Comparison of ENCODE assay signal across 1 cellular context in the genomic region with DNA sequence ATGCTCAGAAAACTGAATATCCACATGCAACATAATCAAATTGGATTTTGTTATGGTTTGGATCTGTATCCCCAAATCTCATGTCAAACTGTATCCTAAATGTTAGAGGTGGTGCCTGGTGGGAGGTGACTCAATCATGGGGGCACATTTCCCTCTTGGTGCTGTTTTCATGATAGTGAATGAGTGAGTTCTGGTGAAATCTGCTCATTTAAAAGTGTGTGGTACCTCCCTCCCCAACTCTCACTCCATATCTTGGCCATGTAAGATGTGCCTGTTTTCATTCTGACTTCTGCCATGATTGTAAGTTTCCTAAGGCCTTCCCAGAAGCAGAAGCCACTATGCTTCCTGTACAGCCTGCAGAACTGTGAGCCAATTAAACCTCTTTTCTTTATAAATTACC.
TF ChIP-seq lines count a peak whose summit lies in the region.

No MANE protein-coding gene starts in this region.

TF ChIP-seq in IMR-90, 13 proteins besides CTCF, POLR2A, EP300 and RAD21 (continued from another document):
- TF ChIP-seq MAZ (IDR thresholded peaks at IDR 0.05; ENCODE audit: borderline replicate concordance, low read depth, low read length) (no peak), SMC3 (IDR thresholded peaks at IDR 0.05; ENCODE audit: low read depth, low read length) (no peak), MXI1 (IDR thresholded peaks at IDR 0.05; ENCODE audit: borderline replicate concordance, low read depth, low read length) (no peak), RFX5 (IDR thresholded peaks at IDR 0.05; ENCODE audit: low read depth, low read length) (no peak), MAFK (IDR thresholded peaks at IDR 0.05; ENCODE audit: low read depth, low read length) (no peak), BHLHE40 (IDR thresholded peaks at IDR 0.05; ENCODE audit: low read depth, low read length) (no peak)
- TF ChIP-seq, protein P1, sequence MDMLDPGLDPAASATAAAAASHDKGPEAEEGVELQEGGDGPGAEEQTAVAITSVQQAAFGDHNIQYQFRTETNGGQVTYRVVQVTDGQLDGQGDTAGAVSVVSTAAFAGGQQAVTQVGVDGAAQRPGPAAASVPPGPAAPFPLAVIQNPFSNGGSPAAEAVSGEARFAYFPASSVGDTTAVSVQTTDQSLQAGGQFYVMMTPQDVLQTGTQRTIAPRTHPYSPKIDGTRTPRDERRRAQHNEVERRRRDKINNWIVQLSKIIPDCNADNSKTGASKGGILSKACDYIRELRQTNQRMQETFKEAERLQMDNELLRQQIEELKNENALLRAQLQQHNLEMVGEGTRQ (IDR thresholded peaks at IDR 0.05; ENCODE audit: low read depth, low read length), result no peak
